In the genomic region with DNA sequence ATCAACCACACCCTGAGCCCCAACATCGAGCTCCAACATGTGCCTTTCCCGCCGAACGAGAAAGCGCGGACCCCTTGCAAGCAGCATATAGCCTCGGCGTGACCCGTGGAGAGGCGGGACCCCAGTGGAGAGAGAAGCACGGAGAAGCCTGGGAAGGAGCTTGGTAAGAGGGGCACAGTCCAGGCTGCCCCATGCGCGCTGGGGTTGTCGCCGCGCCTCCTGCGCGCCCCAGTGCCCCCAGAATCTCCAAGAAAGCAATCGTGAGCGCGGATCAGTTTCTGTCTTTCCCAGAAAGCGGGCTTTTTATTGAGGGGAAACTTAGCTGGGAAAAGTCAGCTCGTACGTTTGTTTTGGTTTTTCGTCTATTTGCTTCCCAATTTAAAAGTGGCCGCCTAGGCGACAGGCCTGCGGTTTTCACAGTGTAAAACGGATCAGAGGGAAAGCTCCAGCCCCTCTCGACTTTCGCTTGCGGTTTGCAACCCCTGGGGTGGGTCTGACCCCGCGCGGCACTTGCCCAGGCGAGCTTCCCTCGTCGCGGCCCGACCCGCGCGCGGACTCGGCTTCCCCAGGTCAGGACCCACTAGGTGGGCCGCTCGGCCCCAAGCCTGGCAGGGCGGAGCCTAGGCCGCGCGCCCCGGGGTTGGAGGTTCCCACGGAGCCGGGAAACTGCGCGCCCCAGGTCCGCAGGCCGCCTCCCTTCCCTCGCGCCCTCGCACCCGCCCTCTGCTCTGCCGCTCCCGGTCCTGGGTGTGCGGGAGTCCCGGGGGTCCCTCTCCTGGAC, we compare ENCODE assay signal across 8 cellular contexts. TPM values are rescaled to one million over a fixed set of nuclear protein-coding genes. Genes with fewer than 3 reads are reported as not detected.
DNase-seq lines count a peak whose midpoint lies in the region; ATAC-seq and TF ChIP-seq lines count a peak whose summit lies in the region.

No MANE protein-coding gene starts in this region.

- no peak overlapping the region for H3K27ac Mint-ChIP-seq in CD4-positive, alpha-beta T cell
- H3K27ac Mint-ChIP-seq in activated naive CD8-positive, alpha-beta T cell treated with anti-CD3 and anti-CD28 coated beads, Interleukin-2, amount 50 U/mL, for 24 hours, result no peak overlapping the region

- H3K9me3 ChIP-seq in CD4-positive, alpha-beta T cell (ENCODE audit: control insufficient read depth, low read length), result no peaks in the 10 kb centered on the region
- no peaks in the 10 kb centered on the region for H3K9me3 ChIP-seq in iPS DF 6.9 (ENCODE audit: control insufficient read depth, insufficient read depth, low read length)

- H3K36me3 Mint-ChIP-seq in CD4-positive, alpha-beta T cell (ENCODE audit: low read depth), result no peaks in the 10 kb centered on the region
- no peaks in the 10 kb centered on the region for H3K36me3 Mint-ChIP-seq in activated naive CD8-positive, alpha-beta T cell treated with anti-CD3 and anti-CD28 coated beads, Interleukin-2, amount 50 U/mL, for 24 hours (ENCODE audit: low read depth)

- POLR2A ChIA-PET in CD4-positive, alpha-beta T cell (lab: Charles Lee), result interaction anchor here (0.6 to 5.4 kb wide), 5 partner anchors 24 to 942 kb away, joined by 3 to 40 read pairs (median 5); partner anchors contain the start of gene SKIDA1

- H3K27me3 ChIP-seq in CD4-positive, alpha-beta T cell (ENCODE audit: control insufficient read depth, insufficient read depth, low read length), result peaks cover 50% of the 10 kb centered on the region
- H3K27me3 ChIP-seq in iPS DF 6.9 (ENCODE audit: control insufficient read depth, insufficient read depth, low read length), result peaks cover 5% of the 10 kb centered on the region; the same call in 1 of the 2 replicates

- TF ChIP-seq CTCF in CD4-positive, alpha-beta T cell (IDR thresholded peaks at IDR 0.05), result no peak

- H3K4me3 Mint-ChIP-seq in CD4-positive, alpha-beta T cell, result peak overlapping the region; percentile 86
- peak overlapping the region; percentile 80 for H3K4me3 Mint-ChIP-seq in activated naive CD8-positive, alpha-beta T cell treated with anti-CD3 and anti-CD28 coated beads, Interleukin-2, amount 50 U/mL, for 24 hours

- H3K4me1 ChIP-seq in iPS DF 6.9 (ENCODE audit: control insufficient read depth, insufficient read depth, low read length), result 0 out of 2 replicates have a peak, but pooled peaks cover 2% of the 10 kb centered on the region

- intact Hi-C loops in CD4-positive, alpha-beta T cell (cut with DNase I, micrococcal nuclease), result loop anchor here (1.0 to 10.0 kb wide), 17 partner anchors 38 to 1570 kb away; partner anchors contain the start of genes MLLT10 (in 2 of the 2), BMI1 (in 1 of the 2) and DNAJC1 (in 1 of the 2)

- DNase-seq in CD4-positive, alpha-beta T cell, result no peak
- DNase-seq in activated naive CD8-positive, alpha-beta T cell treated with anti-CD3 and anti-CD28 coated beads, Interleukin-2, amount 50 U/mL, for 24 hours, result peak; percentile 31
- DNase-seq in iPS DF 6.9 (ENCODE audit: low read depth, low spot score) (no peak), skeletal muscle cell (ENCODE audit: low read depth) (no peak), NCI-H1092 (lab: John Stamatoyannopoulos, UW) (no peak), DMS79 treated with DMSO at 0.1 percent for 48 hours (lab: John Stamatoyannopoulos, UW) (no peak), NCI-H1105 (lab: John Stamatoyannopoulos, UW) (no peak)

- WGBS in iPS DF 6.9 (ENCODE audit: insufficient coverage, insufficient read length), result no CpG with 5 or more reads among the region's 66 CpGs

- no peaks in the 10 kb centered on the region for H3K9me3 Mint-ChIP-seq in CD4-positive, alpha-beta T cell
- H3K9me3 Mint-ChIP-seq in activated naive CD8-positive, alpha-beta T cell treated with anti-CD3 and anti-CD28 coated beads, Interleukin-2, amount 50 U/mL, for 24 hours, result no peaks in the 10 kb centered on the region

- H3K36me3 ChIP-seq in iPS DF 6.9 (ENCODE audit: control insufficient read depth, insufficient read depth, low read length), result no peaks in the 10 kb centered on the region

- ATAC-seq in CD4-positive, alpha-beta T cell (ENCODE audit: poor library complexity), result no peak
- ATAC-seq in HG02588 (IDR thresholded peaks at IDR 0.05; ENCODE audit: unreplicated experiment), result peak; percentile 26
- no peak for ATAC-seq in activated naive CD8-positive, alpha-beta T cell treated with anti-CD3 and anti-CD28 coated beads, Interleukin-2, amount 50 U/mL, for 24 hours

- CTCF ChIA-PET in CD4-positive, alpha-beta T cell (lab: Charles Lee), result interaction anchor here (0.6 to 3.3 kb wide), 3 partner anchors 20 to 47 kb away, joined by 3 to 29 read pairs (median 3); partner anchors contain the start of gene MLLT10

- H3K27ac ChIP-seq in CD4-positive, alpha-beta T cell (ENCODE audit: low read depth, low read length), result no peak overlapping the region
- no peak overlapping the region for H3K27ac ChIP-seq in iPS DF 6.9 (ENCODE audit: low read length)

- H3K4me1 Mint-ChIP-seq in CD4-positive, alpha-beta T cell (ENCODE audit: low read depth), result peaks cover 21% of the 10 kb centered on the region
- H3K4me1 Mint-ChIP-seq in activated naive CD8-positive, alpha-beta T cell treated with anti-CD3 and anti-CD28 coated beads, Interleukin-2, amount 50 U/mL, for 24 hours, result peaks cover 15% of the 10 kb centered on the region

- peaks cover 66% of the 10 kb centered on the region for H3K27me3 Mint-ChIP-seq in CD4-positive, alpha-beta T cell
- peaks cover 59% of the 10 kb centered on the region for H3K27me3 Mint-ChIP-seq in activated naive CD8-positive, alpha-beta T cell treated with anti-CD3 and anti-CD28 coated beads, Interleukin-2, amount 50 U/mL, for 24 hours

- H3K4me3 ChIP-seq in iPS DF 6.9 (ENCODE audit: low read length) (peak overlapping the region; percentile 27; the same call in 1 of the 2 replicates), skeletal muscle cell (ENCODE audit: low read depth, low read length) (peak overlapping the region; percentile 86)

RNA-seq across cellular contexts. Expression of gene SKIDA1, which starts 31.1 kb away (rescaled TPM):
- under 1 TPM; 0.22 to 0.25 TPM for total RNA-seq in CD4-positive, alpha-beta T cell

RNA-seq across cellular contexts. Expression of gene MLLT10, which starts 39.6 kb away (rescaled TPM):
- total RNA-seq in CD4-positive, alpha-beta T cell, result 10 to 100 TPM; 46.0 to 64.1 TPM
